In genomic region chr22:37426532-37427127, GRCh38 we compare ENCODE assay signal across 11 cellular contexts. TPM values are rescaled to one million over a fixed set of nuclear protein-coding genes. Genes with fewer than 3 reads are reported as not detected.
A peak's percentile ranks its signal among the peaks of the same experiment; 100 is the strongest.
DNase-seq lines count a peak whose midpoint lies in the region; ATAC-seq and TF ChIP-seq lines count a peak whose summit lies in the region.
"Had no signal": no experiment of that assay in that cellular context is flagged by ENCODE, and none has a peak within 500 bp of the region (broad histone marks: within the 10 kb centered on the region; RNA-seq: fewer than 3 reads in every experiment).

No MANE protein-coding gene starts in this region.

- no peaks in the 10 kb centered on the region; the same call in 1 of the 2 replicates for H3K27me3 ChIP-seq in SK-N-SH (ENCODE audit: insufficient read depth)
- H3K27me3 ChIP-seq in rectal smooth muscle tissue (ENCODE audit: control insufficient read depth, insufficient read depth, low read length), result peaks cover 35% of the 10 kb centered on the region

- WGBS in SK-N-SH (ENCODE audit: low lambda C conversion rate), result 16% methylated on average over 26 of the region's 34 CpGs

- H3K4me2 ChIP-seq in SK-N-SH, result peak overlapping the region; percentile 81

- H3K4me1 ChIP-seq in ES-I3 (ENCODE audit: insufficient read depth, low read length) (no peaks in the 10 kb centered on the region; the same call in 1 of the 2 replicates), SK-N-SH (ENCODE audit: control insufficient read depth in 1 of 2, insufficient read depth in 2 of 2, low read depth in 1 of 2, low read length in 1 of 2) (peaks cover 0 to 6% of the 10 kb centered on the region in 2 experiments; a peak in 1 of 4 replicates), rectal smooth muscle tissue (ENCODE audit: control insufficient read depth, insufficient read depth, low read length) (no peaks in the 10 kb centered on the region)

- no peak for ATAC-seq in HG03135 (IDR thresholded peaks at IDR 0.05; ENCODE audit: unreplicated experiment)
- ATAC-seq in HG02981 (IDR thresholded peaks at IDR 0.05; ENCODE audit: unreplicated experiment), result no peak

- TF ChIP-seq EP300 in SK-N-SH (IDR thresholded peaks at IDR 0.05; ENCODE audit: borderline replicate concordance in 1 of 2, low read depth in 1 of 2, low read length in 1 of 2), result no peak

- CTCF ChIA-PET in SK-N-SH (lab: Yijun Ruan, JAX), result interaction anchor here (5.3 to 10.0 kb wide), 2 partner anchors 13 to 109 kb away, joined by 57 to 287 read pairs; no protein-coding TSS in a partner anchor

- H3K27ac ChIP-seq in SK-N-SH (ENCODE audit: low read depth in 2 of 2, low read length in 1 of 2), result no peak overlapping the region
- H3K27ac ChIP-seq in rectal smooth muscle tissue (ENCODE audit: low read depth, low read length), result no peak overlapping the region

- no peak for TF ChIP-seq RAD21 in SK-N-SH (IDR thresholded peaks at IDR 0.05; ENCODE audit: low read length)

- no peaks in the 10 kb centered on the region for H3K79me2 ChIP-seq in SK-N-SH (ENCODE audit: insufficient read depth)

- TF ChIP-seq CTCF in SK-N-SH (IDR thresholded peaks at IDR 0.05), result no peak
- no peak for TF ChIP-seq CTCF in fibroblast of pulmonary artery (IDR thresholded peaks at IDR 0.05; ENCODE audit: low read length, missing control alignments)

- peaks cover 9% of the 10 kb centered on the region for H3F3A ChIP-seq in SK-N-SH (replicated peaks; ENCODE audit: insufficient read depth)

- no peaks in the 10 kb centered on the region for H4K20me1 ChIP-seq in SK-N-SH (ENCODE audit: insufficient read depth)

- DNase-seq in SK-N-SH, result no peak
- DNase-seq in fibroblast of pulmonary artery (ENCODE audit: low read depth), result no peak
- DNase-seq in cortex of kidney (lab: John Stamatoyannopoulos, UW), result no peak
- DNase-seq in DMS79 (lab: John Stamatoyannopoulos, UW), result no peak
- DNase-seq: activated CD4-positive, alpha-beta T cell treated with anti-CD3 and anti-CD28 coated beads for 48 hours; effector CD4-positive, alpha-beta T cell; NK-92 treated with Interleukin-12 subunit alpha and Interleukin-12 subunit beta, amount 100 ng/mL, for 24 hours had no signal

- no peaks in the 10 kb centered on the region for H3K36me3 ChIP-seq in ES-I3 (ENCODE audit: insufficient read depth, low read length)
- no peaks in the 10 kb centered on the region for H3K36me3 ChIP-seq in SK-N-SH (replicated peaks in 1 of 2; ENCODE audit: control insufficient read depth in 1 of 2, insufficient read depth in 2 of 2, low read length in 1 of 2)
- no peaks in the 10 kb centered on the region for H3K36me3 ChIP-seq in rectal smooth muscle tissue (ENCODE audit: control insufficient read depth, insufficient read depth, low read length)

- no peaks in the 10 kb centered on the region for H3K9me2 ChIP-seq in SK-N-SH

- peak overlapping the region; percentile 49; the same call in 1 of the 2 replicates for H3K9ac ChIP-seq in ES-I3 (ENCODE audit: low read depth, low read length)
- peak overlapping the region; percentile 46 for H3K9ac ChIP-seq in SK-N-SH
- H3K9ac ChIP-seq in rectal smooth muscle tissue (ENCODE audit: low read length), result no peak overlapping the region

- H2AFZ ChIP-seq in SK-N-SH (ENCODE audit: low read depth), result peak overlapping the region; percentile 70; the same call in 1 of the 2 replicates

- H3K4me3 ChIP-seq in SK-N-SH (ENCODE audit: low read depth in 2 of 2, low read length in 1 of 2) (peak overlapping the region; percentile 57 to 65), fibroblast of pulmonary artery (replicated peaks; ENCODE audit: low read depth, low read length) (peak overlapping the region; percentile 49), rectal smooth muscle tissue (ENCODE audit: low read length) (peak overlapping the region; percentile 34)

- POLR2A ChIA-PET in SK-N-SH (lab: Yijun Ruan, JAX), result interaction anchor here (0.7 kb wide), 1 partner anchor 358 kb away, joined by 3 read pairs; no protein-coding TSS in a partner anchor

- H3K9me3 ChIP-seq in ES-I3 (ENCODE audit: control insufficient read depth, insufficient read depth, low read length) (no peaks in the 10 kb centered on the region), SK-N-SH (no peaks in the 10 kb centered on the region)

TF ChIP-seq in SK-N-SH, 30 proteins besides CTCF, POLR2A, EP300 and RAD21:
- no peak for TF ChIP-seq MXI1 (IDR thresholded peaks at IDR 0.05; ENCODE audit: low read depth, low read length)
- TF ChIP-seq MAX (IDR thresholded peaks at IDR 0.05; ENCODE audit: low read depth), result no peak
- no peak for TF ChIP-seq PBX3 (IDR thresholded peaks at IDR 0.05)
- TF ChIP-seq TAF1 (IDR thresholded peaks at IDR 0.05; ENCODE audit: borderline replicate concordance, low read depth, low read length), result no peak
- no peak for TF ChIP-seq POLR2AphosphoS5 (IDR thresholded peaks at IDR 0.05; ENCODE audit: low read depth, low read length)
- no peak for TF ChIP-seq TCF12 (IDR thresholded peaks at IDR 0.05)
- no peak for TF ChIP-seq RFX5 (IDR thresholded peaks at IDR 0.05; ENCODE audit: low read length)
- no peak for TF ChIP-seq GABPA (IDR thresholded peaks at IDR 0.05; ENCODE audit: low read depth)
- no peak for TF ChIP-seq ZBTB33 (IDR thresholded peaks at IDR 0.05; ENCODE audit: borderline replicate concordance, low read depth)
- no peak for TF ChIP-seq REST (IDR thresholded peaks at IDR 0.05; ENCODE audit: low read depth, low read length)

RNA-seq across cellular contexts. Expression of gene ELFN2, which starts 0.6 kb away (rescaled TPM):
- polyA plus RNA-seq in SK-N-SH (2012; rRNA removed), result 2.4 and 2.8 TPM in 2 replicates
- polyA plus RNA-seq in SK-N-SH (2012; cell fraction: cytosol; rRNA removed), result 1.0 and 1.4 TPM in 2 replicates
- 10.1 and 10.5 TPM in 2 replicates for polyA plus RNA-seq in SK-N-SH (2012; cell fraction: nucleus; rRNA removed)

RNA-seq across cellular contexts. Expression of gene MFNG, which starts 59.6 kb away (rescaled TPM):
- polyA plus RNA-seq in SK-N-SH (2012; rRNA removed), result 0.18 and 0.34 TPM in 2 replicates
- 0.13 and 0.14 TPM in 2 replicates for polyA plus RNA-seq in SK-N-SH (2012; cell fraction: cytosol; rRNA removed)
- 1.4 and 2.6 TPM in 2 replicates for polyA plus RNA-seq in SK-N-SH (2012; cell fraction: nucleus; rRNA removed)
